In the genomic region with DNA sequence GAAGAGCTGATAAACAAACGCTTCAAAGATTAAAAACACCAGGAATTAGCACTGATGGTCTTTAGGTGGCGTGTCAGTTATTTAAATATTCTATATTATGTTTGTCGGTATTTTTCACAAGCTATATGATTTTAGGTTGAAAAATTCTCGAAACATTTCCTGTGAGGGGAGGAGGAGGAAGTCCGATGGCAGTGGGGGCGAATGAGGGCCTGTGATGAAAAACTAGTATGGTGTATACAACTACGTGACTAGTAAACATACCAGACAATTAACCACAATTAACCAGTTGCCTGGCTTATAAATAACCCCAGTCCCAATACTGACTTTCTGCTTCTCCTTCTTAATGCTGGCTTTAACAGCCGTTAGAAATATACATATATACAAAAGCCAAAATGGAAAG, we compare ENCODE assay signal across 2 cellular contexts.
TF ChIP-seq lines count a peak whose summit lies in the region.

No MANE protein-coding gene starts in this region.

TF ChIP-seq in liver, 16 proteins besides CTCF, POLR2A, EP300 and RAD21 (continued from another document):
- TF ChIP-seq, protein P1, sequence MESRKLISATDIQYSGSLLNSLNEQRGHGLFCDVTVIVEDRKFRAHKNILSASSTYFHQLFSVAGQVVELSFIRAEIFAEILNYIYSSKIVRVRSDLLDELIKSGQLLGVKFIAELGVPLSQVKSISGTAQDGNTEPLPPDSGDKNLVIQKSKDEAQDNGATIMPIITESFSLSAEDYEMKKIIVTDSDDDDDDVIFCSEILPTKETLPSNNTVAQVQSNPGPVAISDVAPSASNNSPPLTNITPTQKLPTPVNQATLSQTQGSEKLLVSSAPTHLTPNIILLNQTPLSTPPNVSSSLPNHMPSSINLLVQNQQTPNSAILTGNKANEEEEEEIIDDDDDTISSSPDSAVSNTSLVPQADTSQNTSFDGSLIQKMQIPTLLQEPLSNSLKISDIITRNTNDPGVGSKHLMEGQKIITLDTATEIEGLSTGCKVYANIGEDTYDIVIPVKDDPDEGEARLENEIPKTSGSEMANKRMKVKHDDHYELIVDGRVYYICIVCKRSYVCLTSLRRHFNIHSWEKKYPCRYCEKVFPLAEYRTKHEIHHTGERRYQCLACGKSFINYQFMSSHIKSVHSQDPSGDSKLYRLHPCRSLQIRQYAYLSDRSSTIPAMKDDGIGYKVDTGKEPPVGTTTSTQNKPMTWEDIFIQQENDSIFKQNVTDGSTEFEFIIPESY (IDR thresholded peaks at IDR 0.05) = no peak
- TF ChIP-seq FOXA2 (IDR thresholded peaks at IDR 0.05) = no peak
- TF ChIP-seq EGR1 (IDR thresholded peaks at IDR 0.05; ENCODE audit: low read depth in 2 of 2) = no peak
- TF ChIP-seq GABPA (IDR thresholded peaks at IDR 0.05 in 1 of 2, conservative IDR thresholded peaks at IDR 0.05 in 1 of 2) = no peak
- no peak for TF ChIP-seq FOXA1 (IDR thresholded peaks at IDR 0.05)
- TF ChIP-seq JUND (IDR thresholded peaks at IDR 0.05) = no peak
- TF ChIP-seq, protein P2, sequence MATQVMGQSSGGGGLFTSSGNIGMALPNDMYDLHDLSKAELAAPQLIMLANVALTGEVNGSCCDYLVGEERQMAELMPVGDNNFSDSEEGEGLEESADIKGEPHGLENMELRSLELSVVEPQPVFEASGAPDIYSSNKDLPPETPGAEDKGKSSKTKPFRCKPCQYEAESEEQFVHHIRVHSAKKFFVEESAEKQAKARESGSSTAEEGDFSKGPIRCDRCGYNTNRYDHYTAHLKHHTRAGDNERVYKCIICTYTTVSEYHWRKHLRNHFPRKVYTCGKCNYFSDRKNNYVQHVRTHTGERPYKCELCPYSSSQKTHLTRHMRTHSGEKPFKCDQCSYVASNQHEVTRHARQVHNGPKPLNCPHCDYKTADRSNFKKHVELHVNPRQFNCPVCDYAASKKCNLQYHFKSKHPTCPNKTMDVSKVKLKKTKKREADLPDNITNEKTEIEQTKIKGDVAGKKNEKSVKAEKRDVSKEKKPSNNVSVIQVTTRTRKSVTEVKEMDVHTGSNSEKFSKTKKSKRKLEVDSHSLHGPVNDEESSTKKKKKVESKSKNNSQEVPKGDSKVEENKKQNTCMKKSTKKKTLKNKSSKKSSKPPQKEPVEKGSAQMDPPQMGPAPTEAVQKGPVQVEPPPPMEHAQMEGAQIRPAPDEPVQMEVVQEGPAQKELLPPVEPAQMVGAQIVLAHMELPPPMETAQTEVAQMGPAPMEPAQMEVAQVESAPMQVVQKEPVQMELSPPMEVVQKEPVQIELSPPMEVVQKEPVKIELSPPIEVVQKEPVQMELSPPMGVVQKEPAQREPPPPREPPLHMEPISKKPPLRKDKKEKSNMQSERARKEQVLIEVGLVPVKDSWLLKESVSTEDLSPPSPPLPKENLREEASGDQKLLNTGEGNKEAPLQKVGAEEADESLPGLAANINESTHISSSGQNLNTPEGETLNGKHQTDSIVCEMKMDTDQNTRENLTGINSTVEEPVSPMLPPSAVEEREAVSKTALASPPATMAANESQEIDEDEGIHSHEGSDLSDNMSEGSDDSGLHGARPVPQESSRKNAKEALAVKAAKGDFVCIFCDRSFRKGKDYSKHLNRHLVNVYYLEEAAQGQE (IDR thresholded peaks at IDR 0.05) = no peak

TF ChIP-seq in HepG2, 621 proteins besides CTCF, POLR2A, EP300 and RAD21 (continued from another document):
- TF ChIP-seq, protein P3, sequence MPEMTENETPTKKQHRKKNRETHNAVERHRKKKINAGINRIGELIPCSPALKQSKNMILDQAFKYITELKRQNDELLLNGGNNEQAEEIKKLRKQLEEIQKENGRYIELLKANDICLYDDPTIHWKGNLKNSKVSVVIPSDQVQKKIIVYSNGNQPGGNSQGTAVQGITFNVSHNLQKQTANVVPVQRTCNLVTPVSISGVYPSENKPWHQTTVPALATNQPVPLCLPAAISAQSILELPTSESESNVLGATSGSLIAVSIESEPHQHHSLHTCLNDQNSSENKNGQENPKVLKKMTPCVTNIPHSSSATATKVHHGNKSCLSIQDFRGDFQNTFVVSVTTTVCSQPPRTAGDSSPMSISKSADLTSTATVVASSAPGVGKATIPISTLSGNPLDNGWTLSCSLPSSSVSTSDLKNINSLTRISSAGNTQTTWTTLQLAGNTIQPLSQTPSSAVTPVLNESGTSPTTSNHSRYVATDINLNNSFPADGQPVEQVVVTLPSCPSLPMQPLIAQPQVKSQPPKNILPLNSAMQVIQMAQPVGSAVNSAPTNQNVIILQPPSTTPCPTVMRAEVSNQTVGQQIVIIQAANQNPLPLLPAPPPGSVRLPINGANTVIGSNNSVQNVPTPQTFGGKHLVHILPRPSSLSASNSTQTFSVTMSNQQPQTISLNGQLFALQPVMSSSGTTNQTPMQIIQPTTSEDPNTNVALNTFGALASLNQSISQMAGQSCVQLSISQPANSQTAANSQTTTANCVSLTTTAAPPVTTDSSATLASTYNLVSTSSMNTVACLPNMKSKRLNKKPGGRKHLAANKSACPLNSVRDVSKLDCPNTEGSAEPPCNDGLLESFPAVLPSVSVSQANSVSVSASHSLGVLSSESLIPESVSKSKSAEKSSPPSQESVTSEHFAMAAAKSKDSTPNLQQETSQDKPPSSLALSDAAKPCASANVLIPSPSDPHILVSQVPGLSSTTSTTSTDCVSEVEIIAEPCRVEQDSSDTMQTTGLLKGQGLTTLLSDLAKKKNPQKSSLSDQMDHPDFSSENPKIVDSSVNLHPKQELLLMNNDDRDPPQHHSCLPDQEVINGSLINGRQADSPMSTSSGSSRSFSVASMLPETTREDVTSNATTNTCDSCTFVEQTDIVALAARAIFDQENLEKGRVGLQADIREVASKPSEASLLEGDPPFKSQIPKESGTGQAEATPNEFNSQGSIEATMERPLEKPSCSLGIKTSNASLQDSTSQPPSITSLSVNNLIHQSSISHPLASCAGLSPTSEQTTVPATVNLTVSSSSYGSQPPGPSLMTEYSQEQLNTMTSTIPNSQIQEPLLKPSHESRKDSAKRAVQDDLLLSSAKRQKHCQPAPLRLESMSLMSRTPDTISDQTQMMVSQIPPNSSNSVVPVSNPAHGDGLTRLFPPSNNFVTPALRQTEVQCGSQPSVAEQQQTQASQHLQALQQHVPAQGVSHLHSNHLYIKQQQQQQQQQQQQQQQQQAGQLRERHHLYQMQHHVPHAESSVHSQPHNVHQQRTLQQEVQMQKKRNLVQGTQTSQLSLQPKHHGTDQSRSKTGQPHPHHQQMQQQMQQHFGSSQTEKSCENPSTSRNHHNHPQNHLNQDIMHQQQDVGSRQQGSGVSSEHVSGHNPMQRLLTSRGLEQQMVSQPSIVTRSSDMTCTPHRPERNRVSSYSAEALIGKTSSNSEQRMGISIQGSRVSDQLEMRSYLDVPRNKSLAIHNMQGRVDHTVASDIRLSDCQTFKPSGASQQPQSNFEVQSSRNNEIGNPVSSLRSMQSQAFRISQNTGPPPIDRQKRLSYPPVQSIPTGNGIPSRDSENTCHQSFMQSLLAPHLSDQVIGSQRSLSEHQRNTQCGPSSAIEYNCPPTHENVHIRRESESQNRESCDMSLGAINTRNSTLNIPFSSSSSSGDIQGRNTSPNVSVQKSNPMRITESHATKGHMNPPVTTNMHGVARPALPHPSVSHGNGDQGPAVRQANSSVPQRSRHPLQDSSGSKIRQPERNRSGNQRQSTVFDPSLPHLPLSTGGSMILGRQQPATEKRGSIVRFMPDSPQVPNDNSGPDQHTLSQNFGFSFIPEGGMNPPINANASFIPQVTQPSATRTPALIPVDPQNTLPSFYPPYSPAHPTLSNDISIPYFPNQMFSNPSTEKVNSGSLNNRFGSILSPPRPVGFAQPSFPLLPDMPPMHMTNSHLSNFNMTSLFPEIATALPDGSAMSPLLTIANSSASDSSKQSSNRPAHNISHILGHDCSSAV (CRISPR knock-in tag; IDR thresholded peaks at IDR 0.05; ENCODE audit: borderline replicate concordance) = no peak
- TF ChIP-seq, protein P4, sequence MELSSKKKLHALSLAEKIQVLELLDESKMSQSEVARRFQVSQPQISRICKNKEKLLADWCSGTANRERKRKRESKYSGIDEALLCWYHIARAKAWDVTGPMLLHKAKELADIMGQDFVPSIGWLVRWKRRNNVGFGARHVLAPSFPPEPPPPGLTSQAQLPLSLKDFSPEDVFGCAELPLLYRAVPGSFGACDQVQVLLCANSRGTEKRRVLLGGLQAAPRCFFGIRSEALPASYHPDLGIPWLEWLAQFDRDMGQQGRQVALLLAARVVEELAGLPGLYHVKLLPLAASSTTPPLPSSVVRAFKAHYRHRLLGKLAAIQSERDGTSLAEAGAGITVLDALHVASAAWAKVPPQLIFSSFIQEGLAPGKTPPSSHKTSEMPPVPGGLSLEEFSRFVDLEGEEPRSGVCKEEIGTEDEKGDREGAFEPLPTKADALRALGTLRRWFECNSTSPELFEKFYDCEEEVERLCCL (CRISPR knock-in tag; IDR thresholded peaks at IDR 0.05; ENCODE audit: borderline replicate concordance) = no peak
- TF ChIP-seq FLYWCH1 (CRISPR knock-in tag; IDR thresholded peaks at IDR 0.05) = no peak
- TF ChIP-seq TAF1 (CRISPR knock-in tag; IDR thresholded peaks at IDR 0.05) = no peak
- TF ChIP-seq, protein P5, sequence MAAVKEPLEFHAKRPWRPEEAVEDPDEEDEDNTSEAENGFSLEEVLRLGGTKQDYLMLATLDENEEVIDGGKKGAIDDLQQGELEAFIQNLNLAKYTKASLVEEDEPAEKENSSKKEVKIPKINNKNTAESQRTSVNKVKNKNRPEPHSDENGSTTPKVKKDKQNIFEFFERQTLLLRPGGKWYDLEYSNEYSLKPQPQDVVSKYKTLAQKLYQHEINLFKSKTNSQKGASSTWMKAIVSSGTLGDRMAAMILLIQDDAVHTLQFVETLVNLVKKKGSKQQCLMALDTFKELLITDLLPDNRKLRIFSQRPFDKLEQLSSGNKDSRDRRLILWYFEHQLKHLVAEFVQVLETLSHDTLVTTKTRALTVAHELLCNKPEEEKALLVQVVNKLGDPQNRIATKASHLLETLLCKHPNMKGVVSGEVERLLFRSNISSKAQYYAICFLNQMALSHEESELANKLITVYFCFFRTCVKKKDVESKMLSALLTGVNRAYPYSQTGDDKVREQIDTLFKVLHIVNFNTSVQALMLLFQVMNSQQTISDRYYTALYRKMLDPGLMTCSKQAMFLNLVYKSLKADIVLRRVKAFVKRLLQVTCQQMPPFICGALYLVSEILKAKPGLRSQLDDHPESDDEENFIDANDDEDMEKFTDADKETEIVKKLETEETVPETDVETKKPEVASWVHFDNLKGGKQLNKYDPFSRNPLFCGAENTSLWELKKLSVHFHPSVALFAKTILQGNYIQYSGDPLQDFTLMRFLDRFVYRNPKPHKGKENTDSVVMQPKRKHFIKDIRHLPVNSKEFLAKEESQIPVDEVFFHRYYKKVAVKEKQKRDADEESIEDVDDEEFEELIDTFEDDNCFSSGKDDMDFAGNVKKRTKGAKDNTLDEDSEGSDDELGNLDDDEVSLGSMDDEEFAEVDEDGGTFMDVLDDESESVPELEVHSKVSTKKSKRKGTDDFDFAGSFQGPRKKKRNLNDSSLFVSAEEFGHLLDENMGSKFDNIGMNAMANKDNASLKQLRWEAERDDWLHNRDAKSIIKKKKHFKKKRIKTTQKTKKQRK (IDR thresholded peaks at IDR 0.05; ENCODE audit: low read length) = no peak
- no peak for TF ChIP-seq RARG (CRISPR knock-in tag; IDR thresholded peaks at IDR 0.05; ENCODE audit: low read depth)
- no peak for TF ChIP-seq PHF21A (CRISPR knock-in tag; IDR thresholded peaks at IDR 0.05)
- TF ChIP-seq, protein P6, sequence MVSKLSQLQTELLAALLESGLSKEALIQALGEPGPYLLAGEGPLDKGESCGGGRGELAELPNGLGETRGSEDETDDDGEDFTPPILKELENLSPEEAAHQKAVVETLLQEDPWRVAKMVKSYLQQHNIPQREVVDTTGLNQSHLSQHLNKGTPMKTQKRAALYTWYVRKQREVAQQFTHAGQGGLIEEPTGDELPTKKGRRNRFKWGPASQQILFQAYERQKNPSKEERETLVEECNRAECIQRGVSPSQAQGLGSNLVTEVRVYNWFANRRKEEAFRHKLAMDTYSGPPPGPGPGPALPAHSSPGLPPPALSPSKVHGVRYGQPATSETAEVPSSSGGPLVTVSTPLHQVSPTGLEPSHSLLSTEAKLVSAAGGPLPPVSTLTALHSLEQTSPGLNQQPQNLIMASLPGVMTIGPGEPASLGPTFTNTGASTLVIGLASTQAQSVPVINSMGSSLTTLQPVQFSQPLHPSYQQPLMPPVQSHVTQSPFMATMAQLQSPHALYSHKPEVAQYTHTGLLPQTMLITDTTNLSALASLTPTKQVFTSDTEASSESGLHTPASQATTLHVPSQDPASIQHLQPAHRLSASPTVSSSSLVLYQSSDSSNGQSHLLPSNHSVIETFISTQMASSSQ (IDR thresholded peaks at IDR 0.05; ENCODE audit: low read depth) = no peak
- TF ChIP-seq, protein P6 (CRISPR knock-in tag; IDR thresholded peaks at IDR 0.05; ENCODE audit: borderline replicate concordance) = no peak
